11 cellular contexts compared by ENCODE assay signal in the genomic region with DNA sequence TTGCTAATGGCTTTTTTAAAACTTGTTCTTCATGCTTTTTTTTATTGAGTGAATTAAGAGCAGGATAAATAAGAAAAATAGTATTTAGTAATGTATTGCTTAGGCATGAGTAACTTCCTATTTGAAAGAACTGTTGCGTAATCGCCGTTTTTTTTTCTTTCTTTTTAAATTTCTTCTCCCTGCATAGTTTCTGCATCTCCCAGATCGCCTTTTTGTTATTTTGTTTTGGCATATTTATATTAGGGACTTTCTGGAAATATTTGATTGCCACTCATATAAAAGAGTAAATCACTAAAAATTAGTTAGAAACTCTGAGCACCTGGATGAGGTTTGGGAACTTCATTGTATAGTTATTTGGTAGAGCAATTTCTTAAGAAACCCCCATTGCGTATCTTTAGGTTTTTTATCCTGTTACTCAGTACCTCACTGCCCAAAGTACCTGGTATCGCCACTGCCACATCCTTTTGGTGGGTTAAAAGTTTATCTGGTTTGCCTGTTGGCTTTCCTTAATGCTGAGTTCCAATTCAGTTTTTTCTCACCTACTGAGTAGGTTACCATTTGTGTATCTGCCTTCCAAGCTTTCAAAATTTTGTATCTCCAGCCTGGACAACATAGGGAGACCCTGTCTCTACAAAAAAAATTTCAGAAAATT. TPM values are rescaled to one million over a fixed set of nuclear protein-coding genes. Genes with fewer than 3 reads are reported as not detected.
A peak's percentile ranks its signal among the peaks of the same experiment; 100 is the strongest.
DNase-seq lines count a peak whose midpoint lies in the region; TF ChIP-seq lines count a peak whose summit lies in the region.
"Had no signal": no experiment of that assay in that cellular context is flagged by ENCODE, and none has a peak within 500 bp of the region (broad histone marks: within the 10 kb centered on the region; RNA-seq: fewer than 3 reads in every experiment).

No MANE protein-coding gene starts in this region.

- H3K36me3 Mint-ChIP-seq in osteocyte (ENCODE audit: unreplicated experiment) = peaks cover 29% of the 10 kb centered on the region

- no peaks in the 10 kb centered on the region for H4K20me1 ChIP-seq in OCI-LY7 (ENCODE audit: insufficient read depth, low read length)

- peak; percentile 59 for DNase-seq in EL
- DNase-seq in NB4 (ENCODE audit: low read depth) = peak; percentile 81
- no peak for DNase-seq in effector memory CD4-positive, alpha-beta T cell
- DNase-seq in osteocyte (ENCODE audit: extremely low spot score, unreplicated experiment) = no peak
- no peak for DNase-seq in GM13976 (ENCODE audit: low spot score)
- DNase-seq in OCI-LY7 (ENCODE audit: low spot score) = no peak
- no peak for DNase-seq in 8988T
- DNase-seq in COLO668 (lab: John Stamatoyannopoulos, UW; ENCODE audit: unreplicated experiment) = no peak
- DNase-seq: MM.1S; SHP77 treated with DMSO at 0.1 percent for 48 hours; stimulated activated CD4-positive, alpha-beta T cell treated with anti-CD3 and anti-CD28 coated beads, Interleukin-2, amount 100 ng/mL, for 48 hours had no signal

- no peak overlapping the region for H3K4me2 ChIP-seq in OCI-LY7 (ENCODE audit: low read length)

- H3K4me1 Mint-ChIP-seq in osteocyte (ENCODE audit: unreplicated experiment) = peaks cover 19% of the 10 kb centered on the region

- H3K4me3 ChIP-seq in NB4 (ENCODE audit: low read depth, low read length) = peak overlapping the region; percentile 22
- H3K4me3 ChIP-seq in effector memory CD4-positive, alpha-beta T cell (ENCODE audit: insufficient read depth, low read depth, low read length, poor library complexity, severe bottlenecking) = peak overlapping the region; percentile 34
- no peak overlapping the region for H3K4me3 ChIP-seq in OCI-LY7 (ENCODE audit: low read depth, low read length, poor library complexity, severe bottlenecking)

- no peaks in the 10 kb centered on the region for H3K27me3 Mint-ChIP-seq in osteocyte (ENCODE audit: unreplicated experiment)

- H3K27me3 ChIP-seq in effector memory CD4-positive, alpha-beta T cell (replicated peaks; ENCODE audit: control insufficient read depth, insufficient read depth, low read length, poor library complexity, severe bottlenecking) = no peaks in the 10 kb centered on the region

- H3K27ac ChIP-seq in effector memory CD4-positive, alpha-beta T cell (ENCODE audit: insufficient read depth, low read length, poor library complexity, severe bottlenecking) = no peak overlapping the region
- no peak overlapping the region for H3K27ac ChIP-seq in OCI-LY7 (ENCODE audit: low read depth, low read length, poor library complexity, severe bottlenecking)

- H3K4me1 ChIP-seq in effector memory CD4-positive, alpha-beta T cell (ENCODE audit: control insufficient read depth, insufficient read depth, low read length, poor library complexity, severe bottlenecking) = peaks cover 9% of the 10 kb centered on the region
- H3K4me1 ChIP-seq in OCI-LY7 (ENCODE audit: insufficient read depth, low read length, poor library complexity, severe bottlenecking) = no peaks in the 10 kb centered on the region

- H3K36me3 ChIP-seq in effector memory CD4-positive, alpha-beta T cell (ENCODE audit: control insufficient read depth, insufficient read depth, low read length) = no peaks in the 10 kb centered on the region
- H3K36me3 ChIP-seq in OCI-LY7 (ENCODE audit: insufficient read depth, low read length) = peaks cover 41% of the 10 kb centered on the region

- intact Hi-C loops in OCI-LY7 (cut with micrococcal nuclease; ENCODE audit: unreplicated experiment) = no loop called here

- no TSS peak for BruUV-seq in OCI-LY7 (replicated peaks; lab: Mats Ljungman, UMichigan)

- no peak for TF ChIP-seq POLR2A in NB4 (IDR thresholded peaks at IDR 0.05; ENCODE audit: extremely low read depth, insufficient read length)

- CTCF ChIA-PET in OCI-LY7 (lab: Charles Lee; ENCODE audit: unreplicated experiment) = no interaction called here

- in situ Hi-C loops in GM13976 (cut with MboI; ENCODE audit: low sequenced_read_pairs, unreplicated experiment) = no loop called here

- H2AFZ ChIP-seq in OCI-LY7 (ENCODE audit: low read length) = no peak overlapping the region

- TF ChIP-seq CTCF in NB4 (IDR thresholded peaks at IDR 0.05; ENCODE audit: low read depth, low read length) = no peak
- no peak for TF ChIP-seq CTCF in osteocyte (IDR thresholded peaks at IDR 0.05)
- TF ChIP-seq CTCF in GM13976 (IDR thresholded peaks at IDR 0.05; ENCODE audit: borderline replicate concordance, control extremely low read depth, extremely low read depth, insufficient read depth, missing control alignments) = no peak
- no peak for TF ChIP-seq CTCF in OCI-LY7 (conservative IDR thresholded peaks at IDR 0.05; ENCODE audit: low read length)

- no peaks in the 10 kb centered on the region for H3K9me2 ChIP-seq in OCI-LY7 (ENCODE audit: insufficient read depth, low read length)

- POLR2A ChIA-PET in OCI-LY7 (lab: Charles Lee) = no interaction called here

- H3K4me3 Mint-ChIP-seq in osteocyte (ENCODE audit: unreplicated experiment) = peak overlapping the region; percentile 48

- peaks cover 19% of the 10 kb centered on the region for H3K9me3 Mint-ChIP-seq in osteocyte (ENCODE audit: unreplicated experiment)

- peak overlapping the region; percentile 63 for H3K27ac Mint-ChIP-seq in osteocyte (ENCODE audit: unreplicated experiment)

- H3K79me2 ChIP-seq in OCI-LY7 (ENCODE audit: insufficient read depth, low read depth, low read length) = no peaks in the 10 kb centered on the region; the same call in 1 of the 2 replicates

- peaks cover 9% of the 10 kb centered on the region for H3K9me3 ChIP-seq in effector memory CD4-positive, alpha-beta T cell (ENCODE audit: control insufficient read depth, low read length)
- H3K9me3 ChIP-seq in OCI-LY7 (ENCODE audit: low read length) = peaks cover 25% of the 10 kb centered on the region

RNA-seq across cellular contexts. Expression of a gene that starts 36.2 kb away (rescaled TPM):
- 10.1 and 13.0 TPM in 2 replicates for total RNA-seq in osteocyte
- total RNA-seq in OCI-LY7 (2014; rRNA removed; shearing (Covaris generic)) = 0.10 TPM in 1 of 2 replicates, not detected in the other
- total RNA-seq in OCI-LY7 (2022) = not detected in 2 replicates

Comparison
In these comparisons a context has a peak if more than half of its experiments do, and no peak if none do; other contexts are left out.
1. DNase-seq: peak in EL (single experiment) and NB4 (single experiment); none in effector memory CD4-positive, alpha-beta T cell (0 of 3), osteocyte (single experiment), GM13976 (single experiment), OCI-LY7 (single experiment), 8988T (single experiment) and COLO668 (single experiment).
2. RNA of a gene that starts 36.2 kb away (total RNA-seq): 10.1 to 13.0 TPM in osteocyte; 0.10 TPM in OCI-LY7; every median in the first group is over 10 times any median in the second.